In genomic region chr16:88121391-88121790, GRCh38 we compare ENCODE assay signal across 8 cellular contexts.
DNase-seq lines count a peak whose midpoint lies in the region; ATAC-seq and TF ChIP-seq lines count a peak whose summit lies in the region.
"Not testable (repeated sequence)": the region's sequence is repeated elsewhere in the genome, so short reads cannot be mapped to it uniquely, and the experiment has no call there.

No MANE protein-coding gene starts in this region.

- H2BK15ac ChIP-seq in mesenchymal stem cell (ENCODE audit: low read depth, poor library complexity, severe bottlenecking): not testable (repeated sequence)

- not testable (repeated sequence) for H2AFZ ChIP-seq in fibroblast of lung (ENCODE audit: low read length); mesenchymal stem cell (ENCODE audit: low read depth, low read length)

- H3K9ac ChIP-seq in fibroblast of lung (ENCODE audit: insufficient read depth, low read length); mesenchymal stem cell (ENCODE audit: low read length): not testable (repeated sequence)

- H3K79me2 ChIP-seq in fibroblast of lung (ENCODE audit: control insufficient read depth, insufficient read depth, low read length): not testable (repeated sequence)

- H3K79me1 ChIP-seq in mesenchymal stem cell (replicated peaks; ENCODE audit: low read length, poor library complexity, severe bottlenecking): not testable (repeated sequence)

- H4K20me1 ChIP-seq in fibroblast of lung (ENCODE audit: control insufficient read depth, extremely low read depth, insufficient read depth, low read length): not testable (repeated sequence)

- H3K36me3 ChIP-seq in body of pancreas (replicated peaks in 1 of 2; ENCODE audit: insufficient read depth in 1 of 2, low read depth in 2 of 2); fibroblast of lung (ENCODE audit: control insufficient read depth, insufficient read depth, low read length); cardiac muscle cell; mesenchymal stem cell (ENCODE audit: control insufficient read depth in 1 of 2, insufficient read depth in 2 of 2, low read depth in 1 of 2, low read length in 2 of 2): not testable (repeated sequence)

- H3K4me3 ChIP-seq in astrocyte of the cerebellum (ENCODE audit: low read depth, low read length); body of pancreas; fibroblast of lung (replicated peaks in 1 of 4; ENCODE audit: control extremely low read depth in 1 of 4, insufficient read depth in 1 of 4, low read depth in 3 of 4, low read length in 4 of 4); cardiac muscle cell; mesenchymal stem cell (ENCODE audit: insufficient read depth in 1 of 2, low read depth in 1 of 2, low read length in 2 of 2): not testable (repeated sequence)

- not testable (repeated sequence) for H2AK5ac ChIP-seq in mesenchymal stem cell (ENCODE audit: low read length, severe bottlenecking)

- TF ChIP-seq POLR2A in body of pancreas (IDR thresholded peaks at IDR 0.05): not testable (repeated sequence)

- not testable (repeated sequence) for H3K27ac ChIP-seq in body of pancreas; fibroblast of lung (ENCODE audit: insufficient read depth, low read length); mesenchymal stem cell (ENCODE audit: low read length, poor library complexity, severe bottlenecking)
- peak overlapping the region; percentile 75 for H3K27ac ChIP-seq in cardiac muscle cell

- H3K14ac ChIP-seq in mesenchymal stem cell (ENCODE audit: low read length in 2 of 2): not testable (repeated sequence)

- H3K27me3 ChIP-seq in body of pancreas; fibroblast of lung (ENCODE audit: control insufficient read depth, insufficient read depth, low read length); cardiac muscle cell; mesenchymal stem cell (ENCODE audit: control insufficient read depth in 1 of 2, insufficient read depth in 1 of 2, low read length in 2 of 2): not testable (repeated sequence)

- not testable (repeated sequence) for H2BK120ac ChIP-seq in mesenchymal stem cell (ENCODE audit: low read depth, low read length)

- not testable (repeated sequence) for H2BK5ac ChIP-seq in mesenchymal stem cell (ENCODE audit: low read depth, low read length, poor library complexity, severe bottlenecking)

- not testable (repeated sequence) for H3K4ac ChIP-seq in mesenchymal stem cell (ENCODE audit: low read depth in 1 of 2, low read length in 2 of 2)

- TF ChIP-seq CTCF in astrocyte of the cerebellum (IDR thresholded peaks at IDR 0.05; ENCODE audit: low read depth, low read length, missing control alignments); body of pancreas (IDR thresholded peaks at IDR 0.05); fibroblast of lung (conservative IDR thresholded peaks at IDR 0.05 in 1 of 2, IDR thresholded peaks at IDR 0.05 in 1 of 2; ENCODE audit: low read depth in 1 of 2, low read length in 2 of 2); cardiac muscle cell (IDR thresholded peaks at IDR 0.05; ENCODE audit: low read depth, low read length): not testable (repeated sequence)

- not testable (repeated sequence) for H3K9me3 ChIP-seq in body of pancreas; fibroblast of lung (ENCODE audit: control insufficient read depth, insufficient read depth, low read depth, low read length); cardiac muscle cell (ENCODE audit: low read depth); mesenchymal stem cell (ENCODE audit: control insufficient read depth, low read length)

- WGBS in body of pancreas, 2 donors: 29 to 32% methylated on average over 10 to 11 of the region's 11 CpGs
- 81% methylated on average over 8 of the region's 11 CpGs for WGBS in mesenchymal stem cell

- not testable (repeated sequence) for H3K18ac ChIP-seq in mesenchymal stem cell (ENCODE audit: low read depth in 1 of 2, low read length in 2 of 2)

- not testable (repeated sequence) for H3K4me1 ChIP-seq in body of pancreas; fibroblast of lung (ENCODE audit: control insufficient read depth, extremely low read depth, insufficient read depth, low read length); cardiac muscle cell (ENCODE audit: low read depth)
- peaks cover 24% of the 10 kb centered on the region for H3K4me1 ChIP-seq in mesenchymal stem cell (ENCODE audit: control insufficient read depth, insufficient read depth, low read depth, low read length)

- not testable (repeated sequence) for H2BK12ac ChIP-seq in mesenchymal stem cell (ENCODE audit: low read length in 2 of 2)

- not testable (repeated sequence) for H4K8ac ChIP-seq in mesenchymal stem cell (ENCODE audit: low read length)

- not testable (repeated sequence) for H3K23ac ChIP-seq in mesenchymal stem cell (ENCODE audit: low read length in 2 of 2)

- not testable (repeated sequence) for H4K91ac ChIP-seq in mesenchymal stem cell (ENCODE audit: low read length)

- in situ Hi-C loops in astrocyte of the cerebellum (cut with HindIII; ENCODE audit: low sequenced_read_pairs): not testable (repeated sequence)

- H3K4me2 ChIP-seq in fibroblast of lung (ENCODE audit: extremely low read depth, insufficient read depth, low read length); mesenchymal stem cell (ENCODE audit: low read length, poor library complexity, severe bottlenecking): not testable (repeated sequence)

- intact Hi-C loops in body of pancreas (cut with DNase I); posterior vena cava (cut with DNase I): not testable (repeated sequence)

- peak; percentile 73 for ATAC-seq in body of pancreas

- DNase-seq in EH (ENCODE audit: low read depth) (peak; percentile 16), NCI-H524 treated with DMSO at 0.1 percent for 48 hours (lab: John Stamatoyannopoulos, UW) (peak; percentile 13), astrocyte of the cerebellum (ENCODE audit: low read depth) (peak; percentile 11), body of pancreas (peak in 1 of 4 donors; percentile 24), fibroblast of lung (ENCODE audit: low read depth in 2 of 2) (peak; percentile 49 to 77), cardiac muscle cell (ENCODE audit: low read depth in 1 of 2, low spot score in 1 of 2) (peak; percentile 60 to 65), mesenchymal stem cell (peak; percentile 52), posterior vena cava (ENCODE audit: low spot score) (peak; percentile 58)
